ENCODE assay signal across 1 cellular context in genomic region chr4:145097821-145098674, GRCh38.
TF ChIP-seq lines count a peak whose summit lies in the region.

Gene ABCE1 (plus strand): TSS chr4:145098311. CDS start chr4:145104413, 6,102 bp downstream.
A gene with protein sequence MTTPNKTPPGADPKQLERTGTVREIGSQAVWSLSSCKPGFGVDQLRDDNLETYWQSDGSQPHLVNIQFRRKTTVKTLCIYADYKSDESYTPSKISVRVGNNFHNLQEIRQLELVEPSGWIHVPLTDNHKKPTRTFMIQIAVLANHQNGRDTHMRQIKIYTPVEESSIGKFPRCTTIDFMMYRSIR (minus strand): TSS chr4:145098196. CDS start chr4:145096099, 2,097 bp downstream.

TF ChIP-seq in WTC11, 78 proteins besides CTCF, POLR2A, EP300 and RAD21 (continued from another document):
- no peak for TF ChIP-seq STAT6 (CRISPR knock-in tag; conservative IDR thresholded peaks at IDR 0.05; ENCODE audit: low read depth)
